In the genomic region with DNA sequence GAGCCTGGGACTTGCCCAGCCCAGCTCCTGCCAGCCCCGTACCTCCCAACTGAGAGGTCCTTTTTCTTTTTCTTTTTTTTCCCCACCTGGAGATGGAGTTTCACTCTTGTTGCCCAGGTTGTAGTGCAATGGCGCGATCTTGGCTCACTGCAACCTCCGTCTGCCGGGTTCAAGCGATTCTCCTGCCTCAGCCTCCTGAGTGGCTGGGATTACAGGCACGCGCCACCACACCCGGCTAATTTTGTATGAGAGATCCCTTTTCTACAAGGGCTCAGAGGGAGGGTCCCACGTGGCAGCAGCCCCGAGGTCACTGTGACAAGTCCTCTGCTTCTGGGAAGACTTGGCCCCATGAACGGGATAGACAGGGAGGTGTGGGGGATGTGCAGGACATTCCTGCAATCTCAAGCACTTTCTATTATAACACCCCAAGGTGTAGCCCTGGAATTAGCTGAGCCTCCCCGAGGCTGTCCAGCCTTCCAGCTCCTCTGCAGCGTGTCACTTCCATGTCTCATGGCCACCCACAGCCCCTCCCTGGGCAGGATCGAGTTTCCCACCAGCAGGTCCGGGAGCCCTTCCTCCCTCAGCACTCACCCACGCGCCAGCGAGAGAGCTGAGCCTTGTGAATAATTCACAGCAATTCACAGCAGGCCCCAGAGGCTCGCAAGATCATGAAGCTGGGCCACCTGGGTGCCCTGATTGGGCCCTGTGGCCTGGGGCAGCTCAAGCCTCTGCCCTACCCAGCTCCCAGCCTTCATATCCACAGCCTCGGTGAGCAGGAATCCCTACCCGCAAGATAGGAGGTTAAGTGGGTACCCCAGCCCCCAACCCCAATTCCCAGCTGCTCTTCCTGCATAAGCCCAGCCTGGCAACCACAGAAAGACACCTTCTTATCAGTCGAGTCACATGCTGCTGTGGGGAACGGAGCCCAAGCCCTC, we compare ENCODE assay signal across 12 cellular contexts. TPM values are rescaled to one million over a fixed set of nuclear protein-coding genes. Genes with fewer than 3 reads are reported as not detected.
DNase-seq lines count a peak whose midpoint lies in the region; ATAC-seq, FAIRE-seq and TF ChIP-seq lines count a peak whose summit lies in the region.
"Had no signal": no experiment of that assay in that cellular context is flagged by ENCODE, and none has a peak within 500 bp of the region (broad histone marks: within the 10 kb centered on the region; RNA-seq: fewer than 3 reads in every experiment).

No MANE protein-coding gene starts in this region.

- peak overlapping the region; percentile 1 for H3K4me3 Mint-ChIP-seq in astrocyte (ENCODE audit: unreplicated experiment)
- H3K4me3 Mint-ChIP-seq: stimulated activated naive CD8-positive, alpha-beta T cell treated with anti-CD3 and anti-CD28 coated beads, Interleukin-15, Interleukin-2, amounts not matched to agents 100 ng/mL and 50 ng/mL, for 24 hours had no signal

- no peak for TF ChIP-seq CTCF in astrocyte (IDR thresholded peaks at IDR 0.05; ENCODE audit: insufficient read depth, low read depth, low read length)

- H3K27me3 Mint-ChIP-seq in astrocyte (ENCODE audit: low read depth, unreplicated experiment): peaks cover 55% of the 10 kb centered on the region

- H3K4me1 Mint-ChIP-seq in astrocyte (ENCODE audit: low read depth, unreplicated experiment): peaks cover 7% of the 10 kb centered on the region

- no peaks in the 10 kb centered on the region for H3K79me2 ChIP-seq in astrocyte (ENCODE audit: insufficient read depth, low read length)

- no peak overlapping the region for H2AFZ ChIP-seq in astrocyte (ENCODE audit: low read depth, low read length)

- no peak for ATAC-seq in HG03565 (IDR thresholded peaks at IDR 0.05; ENCODE audit: unreplicated experiment)
- ATAC-seq in HG03442 (IDR thresholded peaks at IDR 0.05; ENCODE audit: unreplicated experiment): no peak

- no peaks in the 10 kb centered on the region for H4K20me1 ChIP-seq in astrocyte (ENCODE audit: insufficient read depth, low read length)

- no peak for FAIRE-seq in astrocyte (lab: Jason Lieb, UNC)

- H3K36me3 Mint-ChIP-seq in astrocyte (ENCODE audit: low read depth, unreplicated experiment): no peaks in the 10 kb centered on the region

- H3K27ac ChIP-seq in astrocyte (ENCODE audit: low read depth, low read length): no peak overlapping the region

- H3K4me2 ChIP-seq in astrocyte (ENCODE audit: low read length): no peak overlapping the region

- H3K4me1 ChIP-seq in astrocyte (ENCODE audit: insufficient read depth, low read length): peaks cover 3% of the 10 kb centered on the region

- peak; percentile 23 to 28 for DNase-seq in activated T-cell treated with anti-CD3 and anti-CD28 coated beads, Interleukin-2, amount 50 U/mL, for 48 hours
- no peak for DNase-seq in activated T-cell treated with anti-CD3 and anti-CD28 coated beads for 4 hours
- DNase-seq in astrocyte (ENCODE audit: low read depth): peak; percentile 10
- peak; percentile 13 for DNase-seq in kidney glomerular epithelial cell (lab: John Stamatoyannopoulos, UW)
- peak; percentile 57 for DNase-seq in ureter (ENCODE audit: low spot score)
- no peak for DNase-seq in AG20443 (ENCODE audit: low spot score)
- DNase-seq: activated effector memory CD4-positive, alpha-beta T cell treated with anti-CD3 and anti-CD28 coated beads, Interleukin-2, amount 50 U/mL, for 16 hours; effector CD4-positive, alpha-beta T cell; NCI-H226 had no signal

- H3K9me3 Mint-ChIP-seq in astrocyte (ENCODE audit: unreplicated experiment): no peaks in the 10 kb centered on the region
- H3K9me3 Mint-ChIP-seq: stimulated activated naive CD8-positive, alpha-beta T cell treated with anti-CD3 and anti-CD28 coated beads, Interleukin-15, Interleukin-2, amounts not matched to agents 100 ng/mL and 50 ng/mL, for 24 hours had no signal

- peaks cover 7% of the 10 kb centered on the region for H3K27me3 ChIP-seq in astrocyte (ENCODE audit: insufficient read depth, low read length)

- H3K9me3 ChIP-seq in astrocyte (ENCODE audit: insufficient read depth, low read depth, low read length): no peaks in the 10 kb centered on the region

- H3K9ac ChIP-seq in astrocyte (ENCODE audit: low read length): no peak overlapping the region

- H3K4me3 ChIP-seq in astrocyte (ENCODE audit: insufficient read depth, low read depth, low read length): no peak overlapping the region

- H3K36me3 ChIP-seq in astrocyte (ENCODE audit: insufficient read depth, low read length): no peaks in the 10 kb centered on the region

- H3K27ac Mint-ChIP-seq in astrocyte (ENCODE audit: unreplicated experiment): peak overlapping the region; percentile 38
- H3K27ac Mint-ChIP-seq: stimulated activated naive CD8-positive, alpha-beta T cell treated with anti-CD3 and anti-CD28 coated beads, Interleukin-15, Interleukin-2, amounts not matched to agents 100 ng/mL and 50 ng/mL, for 24 hours had no signal

RNA-seq across cellular contexts. Expression of gene RNU1-4, which starts 22.9 kb away (rescaled TPM):
- total RNA-seq in astrocyte: 1,356 and 1,553 TPM in 2 replicates
- total RNA-seq in ureter: 1,626 TPM

RNA-seq across cellular contexts. Expression of gene RNU1-3, which starts 50.7 kb away (rescaled TPM):
- total RNA-seq in astrocyte (1,356 and 1,553 TPM in 2 replicates), ureter (1,626 TPM)

Comparison
In these comparisons a context has a peak if more than half of its experiments do, and no peak if none do; other contexts are left out.
1. DNase-seq: peak in activated T-cell treated with anti-CD3 and anti-CD28 coated beads, Interleukin-2, amount 50 U/mL, for 48 hours (2 of 2), astrocyte (single experiment), kidney glomerular epithelial cell (single experiment) and ureter (single experiment); none in activated T-cell treated with anti-CD3 and anti-CD28 coated beads for 4 hours (single experiment) and AG20443 (single experiment).